Comparison of ENCODE assay signal across 26 cellular contexts in genomic region chr9:79939819-79940218, GRCh38.
DNase-seq lines count a peak whose midpoint lies in the region; ATAC-seq, FAIRE-seq and TF ChIP-seq lines count a peak whose summit lies in the region.
"Had no signal": no experiment of that assay in that cellular context is flagged by ENCODE, and none has a peak within 500 bp of the region (broad histone marks: within the 10 kb centered on the region; RNA-seq: fewer than 3 reads in every experiment).

No MANE protein-coding gene starts in this region.

- no peak overlapping the region for H2AK5ac ChIP-seq in mesendoderm (ENCODE audit: low read length)

- WGBS in SK-N-SH (ENCODE audit: low lambda C conversion rate): 2% methylated on average over 5 of the region's 5 CpGs
- WGBS in mesendoderm (ENCODE audit: extremely low coverage, insufficient coverage, low lambda C conversion rate): no CpG with 5 or more reads among the region's 5 CpGs
- 12% methylated on average over 5 of the region's 5 CpGs for WGBS in HepG2 (ENCODE audit: low lambda C conversion rate)

- H3F3A ChIP-seq in SK-N-SH (replicated peaks; ENCODE audit: insufficient read depth): no peaks in the 10 kb centered on the region

- H3K4me1 ChIP-seq in SK-N-SH (ENCODE audit: control insufficient read depth in 1 of 2, insufficient read depth in 2 of 2, low read depth in 1 of 2, low read length in 1 of 2): peaks cover 0 to 5% of the 10 kb centered on the region in 2 experiments; a peak in 2 of 4 replicates
- H3K4me1 ChIP-seq in mesendoderm (ENCODE audit: control insufficient read depth, low read depth, low read length): peaks cover 3% of the 10 kb centered on the region
- H3K4me1 ChIP-seq in HepG2 (ENCODE audit: insufficient read depth, low read length): no peaks in the 10 kb centered on the region
- H3K4me1 ChIP-seq: SJSA1, tibial artery had no signal

- no peak for TF ChIP-seq RAD21 in SK-N-SH (IDR thresholded peaks at IDR 0.05; ENCODE audit: low read length)
- TF ChIP-seq RAD21 in HepG2 (CRISPR knock-in tag; IDR thresholded peaks at IDR 0.05): no peak

- H3K4me2 ChIP-seq in SK-N-SH (no peak overlapping the region), mesendoderm (ENCODE audit: low read length) (no peak overlapping the region), HepG2 (ENCODE audit: low read depth, low read length) (no peak overlapping the region)

- H2BK120ac ChIP-seq in mesendoderm (ENCODE audit: low read depth, low read length): no peak overlapping the region

- H3K9ac ChIP-seq in SK-N-SH: no peak overlapping the region
- no peak overlapping the region for H3K9ac ChIP-seq in mesendoderm (ENCODE audit: low read length)
- H3K9ac ChIP-seq in HepG2 (ENCODE audit: insufficient read depth, low read depth, low read length): no peak overlapping the region

- no peaks in the 10 kb centered on the region; the same call in 1 of the 2 replicates for H3K27me3 ChIP-seq in SK-N-SH (ENCODE audit: insufficient read depth)
- no peaks in the 10 kb centered on the region for H3K27me3 ChIP-seq in mesendoderm (ENCODE audit: insufficient read depth, low read length, poor library complexity)
- H3K27me3 ChIP-seq in HepG2 (ENCODE audit: control insufficient read depth in 1 of 2, insufficient read depth in 2 of 2, low read length in 2 of 2): no peaks in the 10 kb centered on the region
- H3K27me3 ChIP-seq: cardiac muscle cell, gastrocnemius medialis, SJSA1, tibial artery had no signal

- H2AFZ ChIP-seq in SK-N-SH (ENCODE audit: low read depth) (no peak overlapping the region), HepG2 (ENCODE audit: low read length) (no peak overlapping the region)

- H4K20me1 ChIP-seq in SK-N-SH (ENCODE audit: insufficient read depth) (no peaks in the 10 kb centered on the region), HepG2 (ENCODE audit: insufficient read depth, low read length) (no peaks in the 10 kb centered on the region)

- POLR2A ChIA-PET in SK-N-SH (lab: Yijun Ruan, JAX): no interaction called here
- POLR2A ChIA-PET in HepG2 (lab: Yijun Ruan, JAX): no interaction called here

- H3K36me3 ChIP-seq in SK-N-SH (replicated peaks in 1 of 2; ENCODE audit: control insufficient read depth in 1 of 2, insufficient read depth in 2 of 2, low read length in 1 of 2) (no peaks in the 10 kb centered on the region), mesendoderm (ENCODE audit: control insufficient read depth, insufficient read depth, low read length) (no peaks in the 10 kb centered on the region), HepG2 (replicated peaks in 1 of 2; ENCODE audit: control insufficient read depth in 1 of 2, insufficient read depth in 2 of 2, low read length in 2 of 2) (no peaks in the 10 kb centered on the region)
- H3K36me3 ChIP-seq: cardiac muscle cell, gastrocnemius medialis, left ventricle myocardium inferior, SJSA1, tibial artery had no signal

- TF ChIP-seq EP300 in SK-N-SH (IDR thresholded peaks at IDR 0.05; ENCODE audit: borderline replicate concordance in 1 of 2, low read depth in 1 of 2, low read length in 1 of 2) (no peak), HepG2 (IDR thresholded peaks at IDR 0.05; ENCODE audit: low read depth in 2 of 2, low read length in 2 of 2) (no peak), HepG2 (CRISPR knock-in tag; IDR thresholded peaks at IDR 0.05; ENCODE audit: borderline replicate concordance) (no peak)

- no peak overlapping the region for H2BK15ac ChIP-seq in mesendoderm (replicated peaks; ENCODE audit: low read depth)

- no peaks in the 10 kb centered on the region for H3K9me3 ChIP-seq in SK-N-SH
- H3K9me3 ChIP-seq in HepG2 (ENCODE audit: low read length): no peaks in the 10 kb centered on the region
- H3K9me3 ChIP-seq: gastrocnemius medialis, left ventricle myocardium inferior, SJSA1, tibial artery had no signal

- TF ChIP-seq CTCF in SK-N-SH (IDR thresholded peaks at IDR 0.05): no peak
- no peak for TF ChIP-seq CTCF in HepG2 (CRISPR knock-in tag; IDR thresholded peaks at IDR 0.05)

- ATAC-seq in HepG2 (no peak), GM21447 (IDR thresholded peaks at IDR 0.05; ENCODE audit: unreplicated experiment) (no peak)
- ATAC-seq: activated T-helper 17 cell treated with anti-CD3 and anti-CD28 coated beads, Interleukin-2, amount 50 U/mL, for 72 hours; gastrocnemius medialis; natural killer cell; stimulated activated naive CD8-positive, alpha-beta T cell treated with anti-CD3 and anti-CD28 coated beads, Interleukin-15, amount 100 ng/mL, for 72 hours had no signal

- no peak overlapping the region for H4K5ac ChIP-seq in mesendoderm (ENCODE audit: low read length)

- no peak for TF ChIP-seq POLR2A in HepG2 (IDR thresholded peaks at IDR 0.05; ENCODE audit: insufficient read depth in 1 of 2, low read depth in 2 of 2, low read length in 2 of 2)

- no peak overlapping the region for H3K4ac ChIP-seq in mesendoderm (ENCODE audit: low read depth, low read length)

- no peak overlapping the region for H3K56ac ChIP-seq in mesendoderm (ENCODE audit: low read length)

- intact Hi-C loops in HepG2 (cut with micrococcal nuclease; ENCODE audit: unreplicated experiment): no loop called here

- H3K79me2 ChIP-seq in SK-N-SH (ENCODE audit: insufficient read depth) (no peaks in the 10 kb centered on the region), mesendoderm (ENCODE audit: control insufficient read depth, insufficient read depth, low read length) (no peaks in the 10 kb centered on the region), HepG2 (ENCODE audit: insufficient read depth, low read length) (no peaks in the 10 kb centered on the region)

- H3K27ac ChIP-seq in SK-N-SH (ENCODE audit: low read depth in 2 of 2, low read length in 1 of 2): no peak overlapping the region
- H3K27ac ChIP-seq in mesendoderm (ENCODE audit: low read depth, low read length): no peak overlapping the region
- no peak overlapping the region for H3K27ac ChIP-seq in HepG2 (ENCODE audit: extremely low read length, insufficient read depth, low read length)
- H3K27ac ChIP-seq: cardiac muscle cell, gastrocnemius medialis, SJSA1, tibial artery had no signal

- DNase-seq in NCI-H1105 treated with DMSO at 0.1 percent for 48 hours (lab: John Stamatoyannopoulos, UW) (peak; percentile 13), NCI-H1105 (lab: John Stamatoyannopoulos, UW) (no peak), SK-N-SH (peak; percentile 5), inferior parietal cortex (ENCODE audit: extremely low spot score) (peak; percentile 47), superior temporal gyrus (ENCODE audit: extremely low spot score) (peak; percentile 56), mesendoderm (no peak), HepG2 (ENCODE audit: low spot score) (no peak)
- DNase-seq: activated CD4-positive, alpha-beta memory T cell treated with anti-CD3 and anti-CD28 coated beads, Interleukin-2, amount 10 ng/mL, durations not matched to agents 7 days and 5 days; activated CD8-positive, alpha-beta memory T cell treated with anti-CD3 and anti-CD28 coated beads, Interleukin-2, amount 50 U/mL, for 48 hours; DMS79 treated with DMSO at 0.1 percent for 48 hours; endodermal cell; gastrocnemius medialis; left ventricle myocardium inferior; natural killer cell; NCI-H1930; NCI-H774; RPMI8226; stimulated activated naive CD8-positive, alpha-beta T cell treated with anti-CD3 and anti-CD28 coated beads, Interleukin-15, amount 100 ng/mL, for 72 hours; tibial artery had no signal

- no peak overlapping the region for H2BK5ac ChIP-seq in mesendoderm (ENCODE audit: low read length)

- no peak overlapping the region for H3K23ac ChIP-seq in mesendoderm (ENCODE audit: low read length)

- H3K18ac ChIP-seq in mesendoderm (ENCODE audit: low read length): no peak overlapping the region

- H4K8ac ChIP-seq in mesendoderm (ENCODE audit: low read depth, low read length): no peak overlapping the region

- H3K4me3 ChIP-seq in SK-N-SH (ENCODE audit: low read depth in 2 of 2, low read length in 1 of 2) (no peak overlapping the region), mesendoderm (ENCODE audit: low read length) (no peak overlapping the region), HepG2 (replicated peaks in 1 of 3; ENCODE audit: insufficient read depth in 1 of 3, low read depth in 2 of 3, low read length in 3 of 3) (no peak overlapping the region)
- H3K4me3 ChIP-seq: cardiac muscle cell, gastrocnemius medialis, left ventricle myocardium inferior, SJSA1, skin epidermis, tibial artery had no signal

- BruUV-seq in HepG2 (replicated peaks; lab: Mats Ljungman, UMichigan): no TSS peak

- no peaks in the 10 kb centered on the region for H3K79me1 ChIP-seq in mesendoderm (ENCODE audit: low read length)

- no peak for FAIRE-seq in HepG2 (lab: Jason Lieb, UNC)
- FAIRE-seq: GM18507, islet of Langerhans had no signal

- in situ Hi-C loops in HepG2 (cut with HindIII; ENCODE audit: extremely low pct_ligation_motif_present, low pct_unique_long_range_greater_than_20kb): no loop called here

- H3K9me2 ChIP-seq in SK-N-SH: no peaks in the 10 kb centered on the region

- CTCF ChIA-PET in SK-N-SH (lab: Yijun Ruan, JAX): no interaction called here
- CTCF ChIA-PET in HepG2 (lab: Yijun Ruan, JAX; ENCODE audit: low intra/inter-chr PET ratio, low total read pairs): no interaction called here

TF ChIP-seq in SK-N-SH, 30 proteins besides CTCF, POLR2A, EP300 and RAD21:
- no peak for TF ChIP-seq TAF1 (IDR thresholded peaks at IDR 0.05; ENCODE audit: borderline replicate concordance, low read depth, low read length)
- TF ChIP-seq GATA2 (CRISPR knock-in tag; IDR thresholded peaks at IDR 0.05): peak; percentile 61

TF ChIP-seq in HepG2, 621 proteins besides CTCF, POLR2A, EP300 and RAD21 (continues in another document):
- no peak for TF ChIP-seq TGIF2 (CRISPR knock-in tag; IDR thresholded peaks at IDR 0.05)
- TF ChIP-seq ZSCAN22 (CRISPR knock-in tag; IDR thresholded peaks at IDR 0.05): no peak

Comparison
In these comparisons a context has a peak if more than half of its experiments do, and no peak if none do; other contexts are left out.
1. DNase-seq: peak in NCI-H1105 treated with DMSO at 0.1 percent for 48 hours (single experiment), SK-N-SH (single experiment), inferior parietal cortex (single experiment) and superior temporal gyrus (single experiment); none in NCI-H1105 (single experiment), mesendoderm (single experiment) and HepG2 (single experiment).